8 cellular contexts compared by ENCODE assay signal in the genomic region with DNA sequence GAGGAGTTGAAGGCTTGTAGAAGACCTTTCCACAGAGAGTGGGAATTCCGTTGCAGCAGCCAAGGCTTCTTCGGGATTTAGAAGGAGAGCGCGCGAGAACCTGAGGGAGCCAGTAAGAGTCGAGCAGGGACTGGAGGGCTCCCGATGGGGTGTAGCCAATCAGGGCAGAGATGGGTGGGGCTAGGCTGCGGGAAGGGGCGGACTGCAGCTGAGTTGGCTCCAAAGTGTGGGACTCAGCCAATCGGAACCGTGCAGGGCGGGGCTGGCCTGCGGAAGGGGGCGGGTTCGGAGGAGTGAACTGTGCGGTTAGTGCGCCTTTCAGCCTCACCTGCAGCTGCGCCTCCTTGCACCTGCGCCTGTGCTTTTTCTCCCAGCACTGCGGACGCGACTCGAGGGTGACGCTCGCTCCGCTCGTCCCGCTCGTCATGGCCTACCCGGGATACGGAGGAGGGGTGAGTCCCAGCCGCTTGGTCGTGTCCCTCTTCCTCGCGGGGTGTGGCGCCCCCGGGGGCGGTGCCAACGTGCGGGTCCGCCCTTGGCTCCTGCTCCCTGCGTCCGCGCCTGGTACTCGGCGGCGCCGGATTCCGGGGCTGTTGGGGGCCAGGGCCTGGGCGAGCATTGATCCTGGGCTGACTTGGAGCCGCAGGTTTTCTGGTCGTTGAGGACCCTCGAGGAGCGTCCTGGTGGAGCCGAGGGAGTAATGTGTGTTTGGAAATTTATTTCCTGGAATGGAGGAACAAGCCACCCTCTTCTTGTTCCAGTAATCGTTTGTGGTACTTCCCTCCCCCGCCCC. TPM values are rescaled to one million over a fixed set of nuclear protein-coding genes. Genes with fewer than 3 reads are reported as not detected.
DNase-seq lines count a peak whose midpoint lies in the region; ATAC-seq and TF ChIP-seq lines count a peak whose summit lies in the region.

A gene with protein sequence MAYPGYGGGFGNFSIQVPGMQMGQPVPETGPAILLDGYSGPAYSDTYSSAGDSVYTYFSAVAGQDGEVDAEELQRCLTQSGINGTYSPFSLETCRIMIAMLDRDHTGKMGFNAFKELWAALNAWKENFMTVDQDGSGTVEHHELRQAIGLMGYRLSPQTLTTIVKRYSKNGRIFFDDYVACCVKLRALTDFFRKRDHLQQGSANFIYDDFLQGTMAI (plus strand): TSS at position 309 of the 793 bp plus-strand sequence. CDS start 117 bp downstream, at position 426.

- H3K27ac Mint-ChIP-seq in activated CD8-positive, alpha-beta T cell treated with anti-CD3 and anti-CD28 coated beads, Interleukin-2, amount 10 ng/mL, durations not matched to agents 7 days and 5 days, result peak within 1 kb of the TSS; percentile 81

- DNase-seq in C1 segment of cervical spinal cord (lab: John Stamatoyannopoulos, UW) (peak; percentile 86 to 100 (median 97)), NCI-H82 treated with DMSO at 0.1 percent for 48 hours (lab: John Stamatoyannopoulos, UW; ENCODE audit: unreplicated experiment) (peak; percentile 38), right lobe of liver (peak; percentile 98)
- DNase-seq in activated CD8-positive, alpha-beta T cell treated with anti-CD3 and anti-CD28 coated beads, Interleukin-2, amount 10 ng/mL, durations not matched to agents 7 days and 5 days, result peak; percentile 99
- peak; percentile 98 for DNase-seq in stimulated activated CD4-positive, alpha-beta T cell treated with anti-CD3 and anti-CD28 coated beads, Interleukin-4, amount 100 ng/mL, for 24 hours

- WGBS in right lobe of liver (ENCODE audit: insufficient coverage, low coverage, low lambda C conversion rate, missing lambda C conversion rate), result 3% methylated on average over 14 of the region's 57 CpGs

- H3K27me3 Mint-ChIP-seq in activated CD8-positive, alpha-beta T cell treated with anti-CD3 and anti-CD28 coated beads, Interleukin-2, amount 10 ng/mL, durations not matched to agents 7 days and 5 days (ENCODE audit: low read depth), result peaks cover 8% of the 10 kb centered on the region

- intact Hi-C loops in right lobe of liver (cut with DNase I), result no loop called here

- no peaks in the 10 kb centered on the region for H3K36me3 Mint-ChIP-seq in activated CD8-positive, alpha-beta T cell treated with anti-CD3 and anti-CD28 coated beads, Interleukin-2, amount 10 ng/mL, durations not matched to agents 7 days and 5 days (ENCODE audit: low read depth)

- TF ChIP-seq POLR2A in right lobe of liver (IDR thresholded peaks at IDR 0.05), result peak; percentile 63

- H3K9me3 ChIP-seq in duodenal mucosa (ENCODE audit: control insufficient read depth in 1 of 2, low read length in 2 of 2) (no peaks in the 10 kb centered on the region), right lobe of liver (no peaks in the 10 kb centered on the region)

- ATAC-seq in GM19372 (IDR thresholded peaks at IDR 0.05; ENCODE audit: low read depth, unreplicated experiment), result peak; percentile 96
- peak; percentile 100 for ATAC-seq in HG03521 (IDR thresholded peaks at IDR 0.05; ENCODE audit: unreplicated experiment)
- peak; percentile 99 for ATAC-seq in activated CD8-positive, alpha-beta T cell treated with anti-CD3 and anti-CD28 coated beads, Interleukin-2, amount 10 ng/mL, durations not matched to agents 7 days and 5 days
- peak; percentile 98 to 100 (median 99) for ATAC-seq in right lobe of liver

- POLR2A ChIA-PET in activated CD8-positive, alpha-beta T cell treated with anti-CD3 and anti-CD28 coated beads, Interleukin-2, amount 10 ng/mL, durations not matched to agents 7 days and 5 days (lab: Charles Lee), result interaction anchor here (1.0 to 1.6 kb wide), 2 partner anchors 25 to 32 kb away, joined by 3 to 12 read pairs; a partner anchor contains a TSS

- H3K9ac ChIP-seq in duodenal mucosa (ENCODE audit: low read depth in 1 of 2, low read length in 2 of 2), result peak within 1 kb of the TSS; percentile 84

- H3K9me3 Mint-ChIP-seq in activated CD8-positive, alpha-beta T cell treated with anti-CD3 and anti-CD28 coated beads, Interleukin-2, amount 10 ng/mL, durations not matched to agents 7 days and 5 days (ENCODE audit: insufficient read depth), result no peaks in the 10 kb centered on the region

- CTCF ChIA-PET in activated CD8-positive, alpha-beta T cell treated with anti-CD3 and anti-CD28 coated beads, Interleukin-2, amount 10 ng/mL, durations not matched to agents 7 days and 5 days (lab: Charles Lee), result interaction anchor here (1.3 to 1.9 kb wide), 3 partner anchors 9 to 45 kb away, joined by 3 to 17 read pairs (median 11); a partner anchor contains a TSS

- H3K36me3 ChIP-seq in duodenal mucosa (ENCODE audit: control insufficient read depth in 1 of 2, insufficient read depth in 2 of 2, low read length in 2 of 2), result no peaks in the 10 kb centered on the region
- peaks cover 0 to 4% (median 0%) of the 10 kb centered on the region in 4 donors for H3K36me3 ChIP-seq in right lobe of liver

- H3K27ac ChIP-seq in duodenal mucosa (ENCODE audit: low read depth, low read length), result peak within 1 kb of the TSS; percentile 87
- peak within 1 kb of the TSS; percentile 53 to 83 (median 67) for H3K27ac ChIP-seq in right lobe of liver

- H3K27me3 ChIP-seq in duodenal mucosa (ENCODE audit: control insufficient read depth in 1 of 2, insufficient read depth in 2 of 2, low read length in 2 of 2) (no peaks in the 10 kb centered on the region), right lobe of liver (no peaks in the 10 kb centered on the region)

- peak within 1 kb of the TSS; percentile 91 to 97 for H3K4me3 ChIP-seq in duodenal mucosa (ENCODE audit: low read depth in 1 of 2, low read length in 2 of 2)
- H3K4me3 ChIP-seq in right lobe of liver, result peak within 1 kb of the TSS; percentile 84 to 91 (median 86)

- peak within 1 kb of the TSS; percentile 89 for H3K4me3 Mint-ChIP-seq in activated CD8-positive, alpha-beta T cell treated with anti-CD3 and anti-CD28 coated beads, Interleukin-2, amount 10 ng/mL, durations not matched to agents 7 days and 5 days

- peak in 3 of 4 donors; percentile 1 to 24 (median 21) for TF ChIP-seq CTCF in right lobe of liver (IDR thresholded peaks at IDR 0.05)

- H3K4me1 ChIP-seq in duodenal mucosa (ENCODE audit: control insufficient read depth in 1 of 2, insufficient read depth in 2 of 2, low read length in 2 of 2), result peaks cover 4 to 12% of the 10 kb centered on the region in 2 donors
- H3K4me1 ChIP-seq in right lobe of liver, result peaks cover 0 to 3% (median 0%) of the 10 kb centered on the region in 4 donors

- peaks cover 16% of the 10 kb centered on the region for H3K4me1 Mint-ChIP-seq in activated CD8-positive, alpha-beta T cell treated with anti-CD3 and anti-CD28 coated beads, Interleukin-2, amount 10 ng/mL, durations not matched to agents 7 days and 5 days (ENCODE audit: low read depth)

RNA-seq across cellular contexts. Expression of the gene that starts here (rescaled TPM):
- 10 to 100 TPM; 13.1 to 13.7 TPM for total RNA-seq in activated CD8-positive, alpha-beta T cell treated with anti-CD3 and anti-CD28 coated beads, Interleukin-2, amount 10 ng/mL, durations not matched to agents 7 days and 5 days
- 10 to 100 TPM in 4 of 6 experiments, 1 to 10 TPM in 2; 6.8 to 18.1 (median 10.9) TPM for total RNA-seq in right lobe of liver

Comparison
In these comparisons a context has a peak if more than half of its experiments do, and no peak if none do; other contexts are left out.
1. Peak in every context shown above with its lines: DNase-seq, ATAC-seq, H3K4me3 ChIP-seq and H3K27ac ChIP-seq.
2. DNase-seq: peak in every context shown above with its lines; median percentile 99 in activated CD8-positive, alpha-beta T cell treated with anti-CD3 and anti-CD28 coated beads, Interleukin-2, amount 10 ng/mL, durations not matched to agents 7 days and 5 days; 98 in right lobe of liver; 98 in stimulated activated CD4-positive, alpha-beta T cell treated with anti-CD3 and anti-CD28 coated beads, Interleukin-4, amount 100 ng/mL, for 24 hours; 97 in C1 segment of cervical spinal cord; 38 in NCI-H82 treated with DMSO at 0.1 percent for 48 hours.